In genomic region chr5:157533011-157533481, GRCh38 we compare ENCODE assay signal across 26 cellular contexts. TPM values are rescaled to one million over a fixed set of nuclear protein-coding genes. Genes with fewer than 3 reads are reported as not detected.
DNase-seq lines count a peak whose midpoint lies in the region; ATAC-seq and TF ChIP-seq lines count a peak whose summit lies in the region.
"Had no signal": no experiment of that assay in that cellular context is flagged by ENCODE, and none has a peak within 500 bp of the region (broad histone marks: within the 10 kb centered on the region; RNA-seq: fewer than 3 reads in every experiment).

No MANE protein-coding gene starts in this region.

- no TSS peak for BruUV-seq in MCF 10A (replicated peaks; lab: Mats Ljungman, UMichigan)

- no peaks in the 10 kb centered on the region for H3K27me3 Mint-ChIP-seq in MCF 10A (ENCODE audit: insufficient read depth, unreplicated experiment)
- no peaks in the 10 kb centered on the region for H3K27me3 Mint-ChIP-seq in neural crest cell (ENCODE audit: low read depth)
- H3K27me3 Mint-ChIP-seq: activated CD8-positive, alpha-beta memory T cell treated with anti-CD3 and anti-CD28 coated beads, Interleukin-2, amount 10 ng/mL, durations not matched to agents 7 days and 5 days; naive thymus-derived CD4-positive, alpha-beta T cell; progenitor cell of endocrine pancreas had no signal

- H3K27me3 ChIP-seq in breast epithelium: no peaks in the 10 kb centered on the region
- H3K27me3 ChIP-seq: left lung, upper lobe of right lung had no signal

- H3K27ac ChIP-seq in breast epithelium: no peak overlapping the region
- H3K27ac ChIP-seq: left lung, RWPE1, upper lobe of right lung had no signal

- H3K4me1 Mint-ChIP-seq in MCF 10A (ENCODE audit: insufficient read depth, unreplicated experiment) (no peaks in the 10 kb centered on the region), neural crest cell (peaks cover under 1% of the 10 kb centered on the region)

- no peak overlapping the region for H3K4me3 ChIP-seq in breast epithelium
- H3K4me3 ChIP-seq: HAP-1, left lung, upper lobe of right lung had no signal

- H3K9me3 ChIP-seq in breast epithelium: no peaks in the 10 kb centered on the region
- H3K9me3 ChIP-seq: HAP-1, left lung, upper lobe of right lung had no signal

- H3K9me3 Mint-ChIP-seq in MCF 10A (ENCODE audit: unreplicated experiment): no peaks in the 10 kb centered on the region
- no peaks in the 10 kb centered on the region for H3K9me3 Mint-ChIP-seq in neural crest cell
- H3K9me3 Mint-ChIP-seq: CD8-positive, alpha-beta T cell; naive thymus-derived CD4-positive, alpha-beta T cell; WTC11 had no signal

- no peak overlapping the region for H3K27ac Mint-ChIP-seq in MCF 10A (ENCODE audit: low read depth, unreplicated experiment)
- peak overlapping the region; percentile 35 for H3K27ac Mint-ChIP-seq in neural crest cell (ENCODE audit: unreplicated experiment)
- H3K27ac Mint-ChIP-seq: activated CD8-positive, alpha-beta memory T cell treated with anti-CD3 and anti-CD28 coated beads, Interleukin-2, amount 10 ng/mL, durations not matched to agents 7 days and 5 days; CD8-positive, alpha-beta T cell; progenitor cell of endocrine pancreas; WTC11 had no signal

- intact Hi-C loops in MCF 10A (cut with micrococcal nuclease): no loop called here
- intact Hi-C loops in breast epithelium (cut with DNase I; ENCODE audit: low total_unique reads): no loop called here

- in situ Hi-C loops in ACHN (cut with HindIII; ENCODE audit: low pct_ligation_motif_present, low pct_unique_long_range_greater_than_20kb, low sequenced_read_pairs): no loop called here

- DNase-seq in MCF 10A (ENCODE audit: unreplicated experiment) (peak; percentile 43), breast epithelium (ENCODE audit: low spot score in 2 of 2) (no peak), neural crest cell (ENCODE audit: low read depth, low spot score) (no peak), GOT3 (lab: John Stamatoyannopoulos, UW) (no peak), ACHN (no peak), NCI-H187 treated with DMSO at 0.1 percent for 48 hours (lab: John Stamatoyannopoulos, UW) (no peak)
- DNase-seq: activated CD8-positive, alpha-beta memory T cell treated with anti-CD3 and anti-CD28 coated beads, Interleukin-2, amount 10 ng/mL, durations not matched to agents 7 days and 5 days; activated gamma-delta T cell; amygdala; CD8-positive, alpha-beta T cell; DND-41; effector memory CD4-positive, alpha-beta T cell; foreskin fibroblast; left lung; naive thymus-derived CD4-positive, alpha-beta T cell; NCI-H1436 treated with DMSO at 0.1 percent for 48 hours; NCI-H345; stimulated activated naive CD4-positive, alpha-beta T cell treated with Interleukin-2 at 50 U/mL for 16 hours; SW 1271; upper lobe of right lung had no signal

- H3K36me3 Mint-ChIP-seq in MCF 10A (ENCODE audit: insufficient read depth, unreplicated experiment) (no peaks in the 10 kb centered on the region), neural crest cell (ENCODE audit: low read depth) (peaks cover 12% of the 10 kb centered on the region)
- H3K36me3 Mint-ChIP-seq: CD8-positive, alpha-beta T cell had no signal

- no peaks in the 10 kb centered on the region for H3K4me1 ChIP-seq in breast epithelium
- H3K4me1 ChIP-seq: HAP-1 had no signal

- TF ChIP-seq CTCF in MCF 10A (IDR thresholded peaks at IDR 0.05; ENCODE audit: unreplicated experiment) (no peak), breast epithelium (IDR thresholded peaks at IDR 0.05) (no peak), neural crest cell (conservative IDR thresholded peaks at IDR 0.05) (no peak)

- no peaks in the 10 kb centered on the region for H3K36me3 ChIP-seq in breast epithelium
- H3K36me3 ChIP-seq: HAP-1, upper lobe of right lung had no signal

- peak; percentile 78 for ATAC-seq in esophagus mucosa
- no peak for ATAC-seq in activated CD4-positive, CD25-positive, alpha-beta regulatory T cell treated with anti-CD3 and anti-CD28 coated beads, Interleukin-2, amount 50 U/mL, for 24 hours
- ATAC-seq: activated CD8-positive, alpha-beta memory T cell treated with anti-CD3 and anti-CD28 coated beads, Interleukin-2, amount 10 ng/mL, durations not matched to agents 7 days and 5 days; CD8-positive, alpha-beta T cell; left lung; naive thymus-derived CD4-positive, alpha-beta T cell; upper lobe of right lung; WTC11 had no signal

- CTCF ChIA-PET in MCF 10A (lab: Yijun Ruan, JAX): interaction anchor here (0.7 kb wide), 1 partner anchor 71 kb away, joined by 3 read pairs; no protein-coding TSS in a partner anchor

- H3K4me3 Mint-ChIP-seq in MCF 10A (ENCODE audit: unreplicated experiment) (no peak overlapping the region), neural crest cell (no peak overlapping the region)
- H3K4me3 Mint-ChIP-seq: activated CD8-positive, alpha-beta memory T cell treated with anti-CD3 and anti-CD28 coated beads, Interleukin-2, amount 10 ng/mL, durations not matched to agents 7 days and 5 days; CD8-positive, alpha-beta T cell; naive thymus-derived CD4-positive, alpha-beta T cell; WTC11 had no signal

- POLR2A ChIA-PET in MCF 10A (lab: Yijun Ruan, JAX): interaction anchor here (1.2 kb wide), 1 partner anchor 21 kb away, joined by 6 read pairs; no protein-coding TSS in a partner anchor

- no peak for TF ChIP-seq POLR2A in breast epithelium (IDR thresholded peaks at IDR 0.05)

RNA-seq across cellular contexts. Expression of gene ADAM19, which starts 42.5 kb away (rescaled TPM):
- 0.47 and 0.96 TPM in 2 replicates for total RNA-seq in MCF 10A (2022)
- 1 to 10 TPM; 1.9 to 3.6 (median 3.5) TPM for total RNA-seq in breast epithelium
- total RNA-seq in esophagus mucosa: 2.2 TPM
- total RNA-seq in neural crest cell: 9.1 and 11.3 TPM in 2 replicates
